Comparison of ENCODE assay signal across 1 cellular context in the genomic region with DNA sequence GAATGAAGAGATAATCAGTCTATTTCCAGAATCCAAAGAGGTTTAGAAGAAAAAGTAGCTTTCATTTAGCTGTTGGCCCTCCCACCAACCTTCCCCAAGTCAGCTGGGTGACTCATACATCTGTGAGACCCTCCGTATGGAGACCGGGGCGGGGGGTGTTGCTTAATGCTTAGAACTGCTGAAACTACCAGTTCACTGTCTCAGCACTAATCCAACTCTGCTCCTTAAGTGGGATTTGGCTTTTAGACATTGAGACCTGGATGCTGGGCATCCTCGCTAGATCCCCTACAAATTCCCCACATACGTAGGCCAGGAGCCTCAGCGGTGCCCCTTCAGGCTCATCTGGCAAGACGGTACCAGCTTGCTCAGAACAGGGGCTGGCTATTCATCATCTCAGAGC.
TF ChIP-seq lines count a peak whose summit lies in the region.

A gene (plus strand): TSS at position 252 of the 400 bp plus-strand sequence. CDS start 1,374 bp downstream, outside the sequence.

TF ChIP-seq in WTC11, 78 proteins besides CTCF, POLR2A, EP300 and RAD21:
- TF ChIP-seq, protein P1, sequence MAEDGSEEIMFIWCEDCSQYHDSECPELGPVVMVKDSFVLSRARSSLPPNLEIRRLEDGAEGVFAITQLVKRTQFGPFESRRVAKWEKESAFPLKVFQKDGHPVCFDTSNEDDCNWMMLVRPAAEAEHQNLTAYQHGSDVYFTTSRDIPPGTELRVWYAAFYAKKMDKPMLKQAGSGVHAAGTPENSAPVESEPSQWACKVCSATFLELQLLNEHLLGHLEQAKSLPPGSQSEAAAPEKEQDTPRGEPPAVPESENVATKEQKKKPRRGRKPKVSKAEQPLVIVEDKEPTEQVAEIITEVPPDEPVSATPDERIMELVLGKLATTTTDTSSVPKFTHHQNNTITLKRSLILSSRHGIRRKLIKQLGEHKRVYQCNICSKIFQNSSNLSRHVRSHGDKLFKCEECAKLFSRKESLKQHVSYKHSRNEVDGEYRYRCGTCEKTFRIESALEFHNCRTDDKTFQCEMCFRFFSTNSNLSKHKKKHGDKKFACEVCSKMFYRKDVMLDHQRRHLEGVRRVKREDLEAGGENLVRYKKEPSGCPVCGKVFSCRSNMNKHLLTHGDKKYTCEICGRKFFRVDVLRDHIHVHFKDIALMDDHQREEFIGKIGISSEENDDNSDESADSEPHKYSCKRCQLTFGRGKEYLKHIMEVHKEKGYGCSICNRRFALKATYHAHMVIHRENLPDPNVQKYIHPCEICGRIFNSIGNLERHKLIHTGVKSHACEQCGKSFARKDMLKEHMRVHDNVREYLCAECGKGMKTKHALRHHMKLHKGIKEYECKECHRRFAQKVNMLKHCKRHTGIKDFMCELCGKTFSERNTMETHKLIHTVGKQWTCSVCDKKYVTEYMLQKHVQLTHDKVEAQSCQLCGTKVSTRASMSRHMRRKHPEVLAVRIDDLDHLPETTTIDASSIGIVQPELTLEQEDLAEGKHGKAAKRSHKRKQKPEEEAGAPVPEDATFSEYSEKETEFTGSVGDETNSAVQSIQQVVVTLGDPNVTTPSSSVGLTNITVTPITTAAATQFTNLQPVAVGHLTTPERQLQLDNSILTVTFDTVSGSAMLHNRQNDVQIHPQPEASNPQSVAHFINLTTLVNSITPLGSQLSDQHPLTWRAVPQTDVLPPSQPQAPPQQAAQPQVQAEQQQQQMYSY (CRISPR knock-in tag; IDR thresholded peaks at IDR 0.05) = no peak
- no peak for TF ChIP-seq FOXP1 (CRISPR knock-in tag; IDR thresholded peaks at IDR 0.05; ENCODE audit: borderline replicate concordance)
- TF ChIP-seq, protein P2, sequence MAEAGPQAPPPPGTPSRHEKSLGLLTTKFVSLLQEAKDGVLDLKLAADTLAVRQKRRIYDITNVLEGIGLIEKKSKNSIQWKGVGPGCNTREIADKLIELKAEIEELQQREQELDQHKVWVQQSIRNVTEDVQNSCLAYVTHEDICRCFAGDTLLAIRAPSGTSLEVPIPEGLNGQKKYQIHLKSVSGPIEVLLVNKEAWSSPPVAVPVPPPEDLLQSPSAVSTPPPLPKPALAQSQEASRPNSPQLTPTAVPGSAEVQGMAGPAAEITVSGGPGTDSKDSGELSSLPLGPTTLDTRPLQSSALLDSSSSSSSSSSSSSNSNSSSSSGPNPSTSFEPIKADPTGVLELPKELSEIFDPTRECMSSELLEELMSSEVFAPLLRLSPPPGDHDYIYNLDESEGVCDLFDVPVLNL (CRISPR knock-in tag; IDR thresholded peaks at IDR 0.05; ENCODE audit: borderline replicate concordance, low read depth) = no peak
- no peak for TF ChIP-seq ZNF138 (CRISPR knock-in tag; conservative IDR thresholded peaks at IDR 0.05)
- TF ChIP-seq PRRX2 (CRISPR knock-in tag; IDR thresholded peaks at IDR 0.05) = no peak
- no peak for TF ChIP-seq MYBL2 (CRISPR knock-in tag; IDR thresholded peaks at IDR 0.05)
- TF ChIP-seq, protein P3, sequence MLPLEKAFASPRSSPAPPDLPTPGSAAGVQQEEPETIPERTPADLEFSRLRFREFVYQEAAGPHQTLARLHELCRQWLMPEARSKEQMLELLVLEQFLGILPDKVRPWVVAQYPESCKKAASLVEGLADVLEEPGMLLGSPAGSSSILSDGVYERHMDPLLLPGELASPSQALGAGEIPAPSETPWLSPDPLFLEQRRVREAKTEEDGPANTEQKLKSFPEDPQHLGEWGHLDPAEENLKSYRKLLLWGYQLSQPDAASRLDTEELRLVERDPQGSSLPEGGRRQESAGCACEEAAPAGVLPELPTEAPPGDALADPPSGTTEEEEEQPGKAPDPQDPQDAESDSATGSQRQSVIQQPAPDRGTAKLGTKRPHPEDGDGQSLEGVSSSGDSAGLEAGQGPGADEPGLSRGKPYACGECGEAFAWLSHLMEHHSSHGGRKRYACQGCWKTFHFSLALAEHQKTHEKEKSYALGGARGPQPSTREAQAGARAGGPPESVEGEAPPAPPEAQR (CRISPR knock-in tag; IDR thresholded peaks at IDR 0.05) = no peak
- TF ChIP-seq CREB1 (CRISPR knock-in tag; IDR thresholded peaks at IDR 0.05) = no peak
- TF ChIP-seq, protein P4, sequence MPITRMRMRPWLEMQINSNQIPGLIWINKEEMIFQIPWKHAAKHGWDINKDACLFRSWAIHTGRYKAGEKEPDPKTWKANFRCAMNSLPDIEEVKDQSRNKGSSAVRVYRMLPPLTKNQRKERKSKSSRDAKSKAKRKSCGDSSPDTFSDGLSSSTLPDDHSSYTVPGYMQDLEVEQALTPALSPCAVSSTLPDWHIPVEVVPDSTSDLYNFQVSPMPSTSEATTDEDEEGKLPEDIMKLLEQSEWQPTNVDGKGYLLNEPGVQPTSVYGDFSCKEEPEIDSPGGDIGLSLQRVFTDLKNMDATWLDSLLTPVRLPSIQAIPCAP (CRISPR knock-in tag; IDR thresholded peaks at IDR 0.05) = no peak
- no peak for TF ChIP-seq NFE2L1 (CRISPR knock-in tag; IDR thresholded peaks at IDR 0.05)
- TF ChIP-seq, protein P5, sequence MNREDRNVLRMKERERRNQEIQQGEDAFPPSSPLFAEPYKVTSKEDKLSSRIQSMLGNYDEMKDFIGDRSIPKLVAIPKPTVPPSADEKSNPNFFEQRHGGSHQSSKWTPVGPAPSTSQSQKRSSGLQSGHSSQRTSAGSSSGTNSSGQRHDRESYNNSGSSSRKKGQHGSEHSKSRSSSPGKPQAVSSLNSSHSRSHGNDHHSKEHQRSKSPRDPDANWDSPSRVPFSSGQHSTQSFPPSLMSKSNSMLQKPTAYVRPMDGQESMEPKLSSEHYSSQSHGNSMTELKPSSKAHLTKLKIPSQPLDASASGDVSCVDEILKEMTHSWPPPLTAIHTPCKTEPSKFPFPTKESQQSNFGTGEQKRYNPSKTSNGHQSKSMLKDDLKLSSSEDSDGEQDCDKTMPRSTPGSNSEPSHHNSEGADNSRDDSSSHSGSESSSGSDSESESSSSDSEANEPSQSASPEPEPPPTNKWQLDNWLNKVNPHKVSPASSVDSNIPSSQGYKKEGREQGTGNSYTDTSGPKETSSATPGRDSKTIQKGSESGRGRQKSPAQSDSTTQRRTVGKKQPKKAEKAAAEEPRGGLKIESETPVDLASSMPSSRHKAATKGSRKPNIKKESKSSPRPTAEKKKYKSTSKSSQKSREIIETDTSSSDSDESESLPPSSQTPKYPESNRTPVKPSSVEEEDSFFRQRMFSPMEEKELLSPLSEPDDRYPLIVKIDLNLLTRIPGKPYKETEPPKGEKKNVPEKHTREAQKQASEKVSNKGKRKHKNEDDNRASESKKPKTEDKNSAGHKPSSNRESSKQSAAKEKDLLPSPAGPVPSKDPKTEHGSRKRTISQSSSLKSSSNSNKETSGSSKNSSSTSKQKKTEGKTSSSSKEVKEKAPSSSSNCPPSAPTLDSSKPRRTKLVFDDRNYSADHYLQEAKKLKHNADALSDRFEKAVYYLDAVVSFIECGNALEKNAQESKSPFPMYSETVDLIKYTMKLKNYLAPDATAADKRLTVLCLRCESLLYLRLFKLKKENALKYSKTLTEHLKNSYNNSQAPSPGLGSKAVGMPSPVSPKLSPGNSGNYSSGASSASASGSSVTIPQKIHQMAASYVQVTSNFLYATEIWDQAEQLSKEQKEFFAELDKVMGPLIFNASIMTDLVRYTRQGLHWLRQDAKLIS (CRISPR knock-in tag; IDR thresholded peaks at IDR 0.05; ENCODE audit: borderline replicate concordance) = no peak
